ENCODE assay signal across 17 cellular contexts in genomic region chr20:62155428-62156253, GRCh38. TPM values are rescaled to one million over a fixed set of nuclear protein-coding genes. Genes with fewer than 3 reads are reported as not detected.
DNase-seq lines count a peak whose midpoint lies in the region; ATAC-seq and TF ChIP-seq lines count a peak whose summit lies in the region.
"Had no signal": no experiment of that assay in that cellular context is flagged by ENCODE, and none has a peak within 500 bp of the region (broad histone marks: within the 10 kb centered on the region; RNA-seq: fewer than 3 reads in every experiment).

No MANE protein-coding gene starts in this region.

- WGBS in GM23248 (ENCODE audit: low coverage in 1 of 2, low lambda C conversion rate in 2 of 2, missing lambda C conversion rate in 2 of 2), 2 experiments = 92 to 95% methylated on average over 29 of the region's 29 CpGs

- H3K4me2 ChIP-seq in GM23248 (ENCODE audit: unreplicated experiment) = no peak overlapping the region

- peak; percentile 46 for DNase-seq in GM23248
- DNase-seq in RWPE1 (ENCODE audit: low spot score) = peak; percentile 91
- DNase-seq in foreskin keratinocyte = peak in 1 of 2 donors; percentile 69
- peak; percentile 72 for DNase-seq in renal cortical epithelial cell (ENCODE audit: low read depth)
- DNase-seq in NCI-H748 (lab: John Stamatoyannopoulos, UW; ENCODE audit: unreplicated experiment) = no peak
- no peak for DNase-seq in SW480 (ENCODE audit: low spot score)
- DNase-seq: activated CD4-positive, alpha-beta T cell treated with anti-CD3 and anti-CD28 coated beads for 36 hours; activated naive CD8-positive, alpha-beta T cell treated with anti-CD3 and anti-CD28 coated beads for 36 hours; CD4-positive, alpha-beta T cell; central memory CD4-positive, alpha-beta T cell; GF-D8; naive B cell; NCI-H345; stimulated activated CD4-positive, alpha-beta T cell treated with anti-CD3 and anti-CD28 coated beads, Interleukin-2, amount 100 ng/mL, for 24 hours; stimulated activated CD8-positive, alpha-beta memory T cell treated with anti-CD3 and anti-CD28 coated beads, Interleukin-4, amount 100 ng/mL, for 48 hours had no signal

- H3F3A ChIP-seq in GM23248 (ENCODE audit: insufficient read depth) = no peaks in the 10 kb centered on the region

- H3K36me3 ChIP-seq in GM23248 (ENCODE audit: low read depth) = no peaks in the 10 kb centered on the region

- H2AFZ ChIP-seq in GM23248 = no peak overlapping the region

- no peaks in the 10 kb centered on the region for H3K9me3 ChIP-seq in GM23248 (ENCODE audit: low read depth)
- H3K9me3 ChIP-seq: thoracic aorta had no signal

- TF ChIP-seq CTCF in RWPE1 (conservative IDR thresholded peaks at IDR 0.05; ENCODE audit: low read depth) = no peak
- TF ChIP-seq CTCF in foreskin keratinocyte (conservative IDR thresholded peaks at IDR 0.05) = peak; percentile 31

- peaks cover 6% of the 10 kb centered on the region for H3K4me1 ChIP-seq in GM23248 (ENCODE audit: insufficient read depth)
- H3K4me1 ChIP-seq in foreskin keratinocyte = peaks cover 14% of the 10 kb centered on the region

- no peaks in the 10 kb centered on the region for H3K9me2 ChIP-seq in GM23248 (ENCODE audit: insufficient read depth)

- POLR2A ChIA-PET in RWPE1 (lab: Yijun Ruan, JAX; ENCODE audit: low non-redundant PET) = no interaction called here

- peak; percentile 66 for ATAC-seq in foreskin keratinocyte
- no peak for ATAC-seq in GM21526 (IDR thresholded peaks at IDR 0.05; ENCODE audit: low FRiP score, unreplicated experiment)
- ATAC-seq: activated CD4-positive, alpha-beta T cell treated with anti-CD3 and anti-CD28 coated beads for 36 hours had no signal

- peaks cover 7% of the 10 kb centered on the region; the same call in 1 of the 2 replicates for H4K20me1 ChIP-seq in GM23248 (ENCODE audit: insufficient read depth)

- H3K4me3 ChIP-seq in GM23248 = no peak overlapping the region
- H3K4me3 ChIP-seq: thoracic aorta had no signal

- no peak overlapping the region for H3K27ac ChIP-seq in GM23248
- H3K27ac ChIP-seq in RWPE1 = peak overlapping the region; percentile 89
- no peak overlapping the region for H3K27ac ChIP-seq in foreskin keratinocyte
- H3K27ac ChIP-seq: thoracic aorta had no signal

- in situ Hi-C loops in GM23248 (cut with MboI) = no loop called here

- H3K9ac ChIP-seq in GM23248 = no peak overlapping the region

- CTCF ChIA-PET in RWPE1 (lab: Yijun Ruan, JAX) = interaction anchor here (0.6 to 1.5 kb wide), 3 partner anchors 8 to 15 kb away, joined by 3 to 5 read pairs (median 4); no protein-coding TSS in a partner anchor

- no peaks in the 10 kb centered on the region for H3K27me3 ChIP-seq in GM23248 (replicated peaks; ENCODE audit: insufficient read depth)
- no peaks in the 10 kb centered on the region for H3K27me3 ChIP-seq in foreskin keratinocyte

- H3K79me2 ChIP-seq in GM23248 (ENCODE audit: insufficient read depth) = peaks cover 97% of the 10 kb centered on the region

RNA-seq across cellular contexts. Expression of gene SS18L1, which starts 12.1 kb away (rescaled TPM):
- total RNA-seq in GM23248 (2014; rRNA removed; shearing (Covaris generic)) = 7.5 and 8.8 TPM in 2 replicates
- polyA plus RNA-seq in GM23248 (2016; fragmentation: Nextera tagmentation; extraction: Ambion mirVana) (1.5 and 2.3 TPM in 2 replicates), foreskin keratinocyte (3.1 and 3.6 TPM in 2 replicates)
- total RNA-seq in foreskin keratinocyte (7.7 and 8.1 TPM in 2 replicates), renal cortical epithelial cell (10.2 and 21.8 TPM in 2 replicates)

RNA-seq across cellular contexts. Expression of gene PSMA7, which starts 12.4 kb away (rescaled TPM):
- total RNA-seq in GM23248 (2014; rRNA removed; shearing (Covaris generic)) = 268 and 308 TPM in 2 replicates
- polyA plus RNA-seq in GM23248 (2016; fragmentation: Nextera tagmentation; extraction: Ambion mirVana) = 488 and 493 TPM in 2 replicates
- 365 and 371 TPM in 2 replicates for total RNA-seq in foreskin keratinocyte
- polyA plus RNA-seq in foreskin keratinocyte = 474 and 475 TPM in 2 replicates
- total RNA-seq in renal cortical epithelial cell = 356 and 449 TPM in 2 replicates

RNA-seq across cellular contexts. Expression of gene MTG2, which starts 27.2 kb away (rescaled TPM):
- total RNA-seq in GM23248 (2014; rRNA removed; shearing (Covaris generic)) = 20.2 and 30.5 TPM in 2 replicates
- polyA plus RNA-seq in GM23248 (2016; fragmentation: Nextera tagmentation; extraction: Ambion mirVana) (17.3 and 17.5 TPM in 2 replicates), foreskin keratinocyte (35.1 and 46.1 TPM in 2 replicates)
- total RNA-seq in foreskin keratinocyte (29.3 and 35.0 TPM in 2 replicates), renal cortical epithelial cell (21.7 and 25.2 TPM in 2 replicates)

RNA-seq across cellular contexts. Expression of gene LSM14B, which starts 33.4 kb away (rescaled TPM):
- 28.0 and 30.0 TPM in 2 replicates for total RNA-seq in GM23248 (2014; rRNA removed; shearing (Covaris generic))
- polyA plus RNA-seq in GM23248 (2016; fragmentation: Nextera tagmentation; extraction: Ambion mirVana) (1.0 and 1.3 TPM in 2 replicates), foreskin keratinocyte (17.5 and 18.1 TPM in 2 replicates)
- total RNA-seq in foreskin keratinocyte (24.6 and 24.8 TPM in 2 replicates), renal cortical epithelial cell (29.7 and 34.7 TPM in 2 replicates)

Comparison
In these comparisons a context has a peak if more than half of its experiments do, and no peak if none do; other contexts are left out.
1. DNase-seq: peak in GM23248 (single experiment), RWPE1 (single experiment) and renal cortical epithelial cell (single experiment); none in NCI-H748 (single experiment) and SW480 (single experiment).